ENCODE assay signal across 8 cellular contexts in genomic region chr1:18299441-18300338, GRCh38.
DNase-seq lines count a peak whose midpoint lies in the region; ATAC-seq, FAIRE-seq and TF ChIP-seq lines count a peak whose summit lies in the region.

No MANE protein-coding gene starts in this region.

- in situ Hi-C loops in Caki2 (cut with HindIII; ENCODE audit: low pct_unique_long_range_greater_than_20kb, low sequenced_read_pairs): no loop called here

- H3K4me1 ChIP-seq in foreskin keratinocyte: no peaks in the 10 kb centered on the region
- no peaks in the 10 kb centered on the region for H3K4me1 ChIP-seq in CD8-positive, alpha-beta memory T cell (ENCODE audit: insufficient read depth, low read length)

- H3K27ac ChIP-seq in foreskin keratinocyte: no peak overlapping the region
- H3K27ac ChIP-seq in CD8-positive, alpha-beta memory T cell (ENCODE audit: low read depth, low read length): no peak overlapping the region

- H3K27me3 Mint-ChIP-seq in CD8-positive, alpha-beta memory T cell: peaks cover 12 to 26% of the 10 kb centered on the region in 2 donors

- H3K36me3 ChIP-seq in CD8-positive, alpha-beta memory T cell (ENCODE audit: insufficient read depth, low read length): no peaks in the 10 kb centered on the region

- POLR2A ChIA-PET in CD8-positive, alpha-beta memory T cell (lab: Charles Lee): no interaction called here

- H3K9me3 Mint-ChIP-seq in CD8-positive, alpha-beta memory T cell: no peaks in the 10 kb centered on the region

- TF ChIP-seq CTCF in foreskin keratinocyte (conservative IDR thresholded peaks at IDR 0.05): peak; percentile 52

- no peaks in the 10 kb centered on the region for H3K27me3 ChIP-seq in foreskin keratinocyte
- no peaks in the 10 kb centered on the region for H3K27me3 ChIP-seq in CD8-positive, alpha-beta memory T cell (ENCODE audit: insufficient read depth, low read length, poor library complexity, severe bottlenecking)

- H3K4me3 Mint-ChIP-seq in CD8-positive, alpha-beta memory T cell: no peak overlapping the region

- H3K4me1 Mint-ChIP-seq in CD8-positive, alpha-beta memory T cell: no peaks in the 10 kb centered on the region

- FAIRE-seq in H54 (lab: Jason Lieb, UNC) (no peak), RCC 7860 (lab: Jason Lieb, UNC) (no peak)

- no peak for TF ChIP-seq POLR2A in H54 (IDR thresholded peaks at IDR 0.05; ENCODE audit: low read depth, low read length)

- H3K36me3 Mint-ChIP-seq in CD8-positive, alpha-beta memory T cell: no peaks in the 10 kb centered on the region

- CTCF ChIA-PET in CD8-positive, alpha-beta memory T cell (lab: Charles Lee): no interaction called here

- DNase-seq in Caki2 (ENCODE audit: low read depth) (peak; percentile 12), H54 (ENCODE audit: insufficient read length, low spot score) (peak; percentile 23), RCC 7860 (ENCODE audit: low spot score) (peak; percentile 5), foreskin keratinocyte (no peak), kidney glomerular epithelial cell (lab: John Stamatoyannopoulos, UW) (no peak)
- DNase-seq in CD8-positive, alpha-beta memory T cell: no peak
- DNase-seq in NK-92 treated with Interleukin-12 subunit alpha and Interleukin-12 subunit beta, amount 100 ng/mL, for 24 hours (lab: John Stamatoyannopoulos, UW): no peak

- H3K9me3 ChIP-seq in CD8-positive, alpha-beta memory T cell (ENCODE audit: low read length): no peaks in the 10 kb centered on the region

- H3K27ac Mint-ChIP-seq in CD8-positive, alpha-beta memory T cell: no peak overlapping the region

- H3K4me3 ChIP-seq in CD8-positive, alpha-beta memory T cell (ENCODE audit: low read length): no peak overlapping the region

- ATAC-seq in foreskin keratinocyte: no peak
- ATAC-seq in GM21528 (IDR thresholded peaks at IDR 0.05; ENCODE audit: low FRiP score, unreplicated experiment): no peak

Comparison
In these comparisons a context has a peak if more than half of its experiments do, and no peak if none do; other contexts are left out.
1. DNase-seq: peak in Caki2 (single experiment), H54 (single experiment) and RCC 7860 (single experiment); none in foreskin keratinocyte (0 of 2), CD8-positive, alpha-beta memory T cell (0 of 5), kidney glomerular epithelial cell (single experiment) and NK-92 treated with Interleukin-12 subunit alpha and Interleukin-12 subunit beta, amount 100 ng/mL, for 24 hours (single experiment).